In genomic region chr1:214331827-214332423, GRCh38 we compare ENCODE assay signal across 8 cellular contexts. TPM values are rescaled to one million over a fixed set of nuclear protein-coding genes. Genes with fewer than 3 reads are reported as not detected.
A peak's percentile ranks its signal among the peaks of the same experiment; 100 is the strongest.
DNase-seq lines count a peak whose midpoint lies in the region; ATAC-seq and TF ChIP-seq lines count a peak whose summit lies in the region.

No MANE protein-coding gene starts in this region.

- no peaks in the 10 kb centered on the region for H3K4me1 Mint-ChIP-seq in CD8-positive, alpha-beta T cell (ENCODE audit: low read depth)
- peaks cover 19% of the 10 kb centered on the region for H3K4me1 Mint-ChIP-seq in mesothelial cell of epicardium
- H3K4me1 Mint-ChIP-seq in stimulated activated naive CD8-positive, alpha-beta T cell treated with anti-CD3 and anti-CD28 coated beads, Interleukin-15, amount 100 ng/mL, for 72 hours = no peaks in the 10 kb centered on the region

- H3K27me3 Mint-ChIP-seq in CD8-positive, alpha-beta T cell (ENCODE audit: low read depth) = no peaks in the 10 kb centered on the region
- no peaks in the 10 kb centered on the region for H3K27me3 Mint-ChIP-seq in mesothelial cell of epicardium (ENCODE audit: low read depth)
- H3K27me3 Mint-ChIP-seq in stimulated activated naive CD8-positive, alpha-beta T cell treated with anti-CD3 and anti-CD28 coated beads, Interleukin-15, amount 100 ng/mL, for 72 hours = no peaks in the 10 kb centered on the region

- peak; percentile 11 to 63 (median 42) for DNase-seq in CD8-positive, alpha-beta T cell
- DNase-seq in LHCN-M2 (ENCODE audit: low read depth) (peak; percentile 50), choroid plexus epithelial cell (ENCODE audit: low read depth) (peak; percentile 59), mesothelial cell of epicardium (ENCODE audit: low spot score in 2 of 2, unreplicated experiment in 2 of 2) (peak in 1 of 2 experiments; percentile 51), amniotic stem cell (lab: John Stamatoyannopoulos, UW) (no peak)
- DNase-seq in stimulated activated naive CD8-positive, alpha-beta T cell treated with anti-CD3 and anti-CD28 coated beads, Interleukin-15, amount 100 ng/mL, for 72 hours = peak; percentile 54 to 57

- intact Hi-C loops in CD8-positive, alpha-beta T cell (cut with DNase I, micrococcal nuclease) = loop anchor here (2.0 to 10.0 kb wide), 5 partner anchors 253 to 1195 kb away; no protein-coding TSS in a partner anchor

- TF ChIP-seq CTCF in CD8-positive, alpha-beta T cell (IDR thresholded peaks at IDR 0.05) = peak; percentile 81
- TF ChIP-seq CTCF in VCaP (conservative IDR thresholded peaks at IDR 0.05) = peak; percentile 80
- TF ChIP-seq CTCF in choroid plexus epithelial cell (conservative IDR thresholded peaks at IDR 0.05; ENCODE audit: low read depth, low read length) = peak; percentile 96
- TF ChIP-seq CTCF in mesothelial cell of epicardium (IDR thresholded peaks at IDR 0.05; ENCODE audit: unreplicated experiment) = peak; percentile 66

- H3K4me1 ChIP-seq in CD8-positive, alpha-beta T cell (ENCODE audit: insufficient read depth, low read length) = no peaks in the 10 kb centered on the region

- POLR2A ChIA-PET in CD8-positive, alpha-beta T cell (lab: Charles Lee) = no interaction called here

- CTCF ChIA-PET in CD8-positive, alpha-beta T cell (lab: Charles Lee) = interaction anchor here (0.8 to 17.7 kb wide), 35 partner anchors 8 to 1208 kb away, joined by 3 to 681 read pairs (median 8); partner anchors contain the start of gene SMYD2

- H3K4me3 ChIP-seq in CD8-positive, alpha-beta T cell (ENCODE audit: low read depth, low read length) = no peak overlapping the region
- no peak overlapping the region for H3K4me3 ChIP-seq in choroid plexus epithelial cell (ENCODE audit: low read depth, low read length)

- no peak overlapping the region for H3K4me3 Mint-ChIP-seq in CD8-positive, alpha-beta T cell
- H3K4me3 Mint-ChIP-seq in mesothelial cell of epicardium = no peak overlapping the region
- no peak overlapping the region for H3K4me3 Mint-ChIP-seq in stimulated activated naive CD8-positive, alpha-beta T cell treated with anti-CD3 and anti-CD28 coated beads, Interleukin-15, amount 100 ng/mL, for 72 hours

- H3K9me3 Mint-ChIP-seq in CD8-positive, alpha-beta T cell = no peaks in the 10 kb centered on the region
- no peaks in the 10 kb centered on the region for H3K9me3 Mint-ChIP-seq in mesothelial cell of epicardium
- H3K9me3 Mint-ChIP-seq in stimulated activated naive CD8-positive, alpha-beta T cell treated with anti-CD3 and anti-CD28 coated beads, Interleukin-15, amount 100 ng/mL, for 72 hours = no peaks in the 10 kb centered on the region

- H3K36me3 ChIP-seq in CD8-positive, alpha-beta T cell (ENCODE audit: insufficient read depth, low read length) = peaks cover 13% of the 10 kb centered on the region

- H3K36me3 Mint-ChIP-seq in CD8-positive, alpha-beta T cell = peaks cover 83% of the 10 kb centered on the region
- peaks cover 5% of the 10 kb centered on the region for H3K36me3 Mint-ChIP-seq in mesothelial cell of epicardium

- no peaks in the 10 kb centered on the region for H3K27me3 ChIP-seq in CD8-positive, alpha-beta T cell (ENCODE audit: insufficient read depth, low read length)

- no peak overlapping the region for H3K27ac ChIP-seq in CD8-positive, alpha-beta T cell (ENCODE audit: low read depth, low read length)
- H3K27ac ChIP-seq in VCaP = no peak overlapping the region

- no peaks in the 10 kb centered on the region for H3K9me3 ChIP-seq in CD8-positive, alpha-beta T cell (ENCODE audit: low read length)

- H3K27ac Mint-ChIP-seq in CD8-positive, alpha-beta T cell = no peak overlapping the region
- H3K27ac Mint-ChIP-seq in mesothelial cell of epicardium = no peak overlapping the region
- H3K27ac Mint-ChIP-seq in stimulated activated naive CD8-positive, alpha-beta T cell treated with anti-CD3 and anti-CD28 coated beads, Interleukin-15, amount 100 ng/mL, for 72 hours = no peak overlapping the region

- ATAC-seq in CD8-positive, alpha-beta T cell = peak; percentile 33
- ATAC-seq in GM19035 (IDR thresholded peaks at IDR 0.05; ENCODE audit: unreplicated experiment) = peak; percentile 43
- peak; percentile 35 for ATAC-seq in stimulated activated naive CD8-positive, alpha-beta T cell treated with anti-CD3 and anti-CD28 coated beads, Interleukin-15, amount 100 ng/mL, for 72 hours

RNA-seq across cellular contexts. Expression of gene SMYD2, which starts 51.0 kb away (rescaled TPM):
- 10 to 100 TPM; 12.9 to 14.1 TPM for total RNA-seq in CD8-positive, alpha-beta T cell
- total RNA-seq in LHCN-M2 (2014; rRNA removed) = 30.5 and 42.4 TPM in 2 replicates
- polyA plus RNA-seq in LHCN-M2 (2012) = 30.1 TPM
- 34.8 to 35.8 TPM (median 35.3 TPM) in 3 replicates for total RNA-seq in mesothelial cell of epicardium
